Comparison of ENCODE assay signal across 1 cellular context in genomic region chr18:54962919-54963645, GRCh38.
TF ChIP-seq lines count a peak whose summit lies in the region.

No MANE protein-coding gene starts in this region.

TF ChIP-seq in GM23338, 12 proteins besides CTCF, POLR2A, EP300 and RAD21 (continued from another document):
- no peak for TF ChIP-seq JUNB (IDR thresholded peaks at IDR 0.05; ENCODE audit: unreplicated experiment)
- TF ChIP-seq ZNF114 (CRISPR knock-in tag; IDR thresholded peaks at IDR 0.05), result no peak
- no peak for TF ChIP-seq ZNF462 (CRISPR knock-in tag; IDR thresholded peaks at IDR 0.05)
- no peak for TF ChIP-seq EZH2 (IDR thresholded peaks at IDR 0.05; ENCODE audit: low read depth, unreplicated experiment)
- no peak for TF ChIP-seq EZH2phosphoT487 (IDR thresholded peaks at IDR 0.05; ENCODE audit: unreplicated experiment)
- TF ChIP-seq ETS1 (IDR thresholded peaks at IDR 0.05), result no peak
- no peak for TF ChIP-seq STAT1 (IDR thresholded peaks at IDR 0.05; ENCODE audit: unreplicated experiment)
- no peak for TF ChIP-seq ZNF331 (CRISPR knock-in tag; IDR thresholded peaks at IDR 0.05; ENCODE audit: low read depth)
- no peak for TF ChIP-seq CREB1 (CRISPR knock-in tag; IDR thresholded peaks at IDR 0.05; ENCODE audit: low read depth)
- no peak for TF ChIP-seq POLR2AphosphoS5 (IDR thresholded peaks at IDR 0.05; ENCODE audit: low read depth)
